ENCODE assay signal across 17 cellular contexts in the genomic region with DNA sequence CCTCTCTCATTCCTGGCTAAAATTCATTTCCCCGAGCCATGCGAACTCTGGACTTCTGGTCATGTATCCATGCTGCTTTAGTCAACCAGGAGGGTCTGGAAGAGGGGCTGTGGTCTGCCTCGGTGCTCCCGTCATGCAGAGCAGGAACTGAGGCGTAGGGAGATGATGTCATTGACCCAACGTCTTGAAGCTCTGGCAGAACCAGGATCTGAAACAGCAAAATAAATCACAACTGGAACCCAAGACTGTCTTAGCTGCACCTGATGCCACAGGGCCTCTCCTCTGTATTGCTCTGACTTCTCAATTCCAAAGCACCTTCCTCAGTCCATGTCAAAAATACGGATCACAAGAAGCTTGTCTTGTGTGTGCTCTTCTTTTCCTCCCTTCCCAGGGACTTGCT.
"Had no signal": no experiment of that assay in that cellular context is flagged by ENCODE, and none has a peak within 500 bp of the region (broad histone marks: within the 10 kb centered on the region; RNA-seq: fewer than 3 reads in every experiment).

No MANE protein-coding gene starts in this region.

- DNase-seq: effector memory CD4-positive, alpha-beta T cell; kidney glomerular epithelial cell; naive thymus-derived CD4-positive, alpha-beta T cell; nephron progenitor cell; sigmoid colon; stimulated activated CD4-positive, alpha-beta T cell treated with anti-CD3 and anti-CD28 coated beads, Interleukin-2, amount 100 ng/mL, for 24 hours; stimulated activated CD4-positive, alpha-beta T cell treated with anti-CD3 and anti-CD28 coated beads, Interleukin-4, amount 100 ng/mL, for 4 hours; stimulated activated naive B cell treated with anti-CD40 and anti-IgM and Interleukin-4, amounts not matched to agents 10 μg/mL and 1 μg/mL and 100 μg/mL, for 72 hours; stimulated activated naive CD8-positive, alpha-beta T cell treated with anti-CD3 and anti-CD28 coated beads, Interleukin-15, amount 100 ng/mL, for 72 hours; testis; upper lobe of right lung had no signal

- H3K4me3 ChIP-seq: esophagus muscularis mucosa, prostate gland, sigmoid colon, skin epidermis, testis, tibial nerve, upper lobe of right lung had no signal

- H3K4me1 ChIP-seq: esophagus muscularis mucosa, parathyroid adenoma, prostate gland, sigmoid colon, testis, upper lobe of right lung had no signal

- H3K79me2 ChIP-seq: parathyroid adenoma had no signal

- H3K9me3 ChIP-seq: esophagus muscularis mucosa, prostate gland, sigmoid colon, testis, tibial nerve, upper lobe of right lung had no signal

- ATAC-seq: naive thymus-derived CD4-positive, alpha-beta T cell; stimulated activated naive B cell treated with anti-CD40 and anti-IgM and Interleukin-4, amounts not matched to agents 10 μg/mL and 1 μg/mL and 100 μg/mL, for 72 hours; stimulated activated naive CD8-positive, alpha-beta T cell treated with anti-CD3 and anti-CD28 coated beads, Interleukin-15, amount 100 ng/mL, for 72 hours; upper lobe of right lung had no signal

- H3K27me3 ChIP-seq: esophagus muscularis mucosa, sigmoid colon, testis, tibial nerve, upper lobe of right lung had no signal

- H3K9ac ChIP-seq: parathyroid adenoma had no signal

- H3K36me3 ChIP-seq: esophagus muscularis mucosa, prostate gland, sigmoid colon, tibial nerve, upper lobe of right lung had no signal

- FAIRE-seq: endometrium had no signal

- H3K27ac ChIP-seq: esophagus muscularis mucosa, parathyroid adenoma, prostate gland, sigmoid colon, skin epidermis, testis, tibial nerve, upper lobe of right lung had no signal

- H2AFZ ChIP-seq: parathyroid adenoma had no signal
